ENCODE assay signal across 9 cellular contexts in genomic region chr14:50530358-50530757, GRCh38. TPM values are rescaled to one million over a fixed set of nuclear protein-coding genes. Genes with fewer than 3 reads are reported as not detected.
DNase-seq lines count a peak whose midpoint lies in the region; TF ChIP-seq lines count a peak whose summit lies in the region.
"Had no signal": no experiment of that assay in that cellular context is flagged by ENCODE, and none has a peak within 500 bp of the region (broad histone marks: within the 10 kb centered on the region; RNA-seq: fewer than 3 reads in every experiment).

No MANE protein-coding gene starts in this region.

- intact Hi-C loops in activated T-helper 2 cell treated with anti-CD3 and anti-CD28 coated beads, Interferon-gamma antibody, Interleukin-2, Interleukin-4, amounts not matched to agents 10 μg/mL and 5 μg/mL and 100 μg/mL, durations not matched to agents 14 hours and 24 hours and 36 hours (cut with micrococcal nuclease), result loop anchor here (5.0 kb wide), 2 partner anchors 413 to 678 kb away; partner anchors contain the start of genes NEMF and VCPKMT
- intact Hi-C loops in lower leg skin (cut with DNase I; ENCODE audit: low total_unique reads), result loop anchor here (5.0 kb wide), 1 partner anchor 208 kb away; no protein-coding TSS in a partner anchor

- H3K36me3 Mint-ChIP-seq in activated T-cell treated with anti-CD3 and anti-CD28 coated beads, Interleukin-2, amount 50 U/mL, for 24 hours (ENCODE audit: low read depth), result peaks cover 23% of the 10 kb centered on the region
- peaks cover 13% of the 10 kb centered on the region for H3K36me3 Mint-ChIP-seq in activated T-helper 2 cell treated with anti-CD3 and anti-CD28 coated beads, Interferon-gamma antibody, Interleukin-2, Interleukin-4, amounts not matched to agents 10 μg/mL and 5 μg/mL and 100 μg/mL, durations not matched to agents 14 hours and 24 hours and 36 hours (ENCODE audit: low read depth)

- no peak for TF ChIP-seq POLR2A in lower leg skin (IDR thresholded peaks at IDR 0.05)

- peaks cover 57% of the 10 kb centered on the region for H3K4me1 Mint-ChIP-seq in activated T-cell treated with anti-CD3 and anti-CD28 coated beads, Interleukin-2, amount 50 U/mL, for 24 hours (ENCODE audit: low read depth)
- peaks cover 33% of the 10 kb centered on the region for H3K4me1 Mint-ChIP-seq in activated T-helper 2 cell treated with anti-CD3 and anti-CD28 coated beads, Interferon-gamma antibody, Interleukin-2, Interleukin-4, amounts not matched to agents 10 μg/mL and 5 μg/mL and 100 μg/mL, durations not matched to agents 14 hours and 24 hours and 36 hours (ENCODE audit: low read depth)

- 14 to 24% methylated on average over 1 of the region's 1 CpG for WGBS in lower leg skin, 2 donors

- peak overlapping the region; percentile 84 for H3K27ac ChIP-seq in temporal lobe (ENCODE audit: low read depth, low read length)

- H3K27ac Mint-ChIP-seq in activated T-cell treated with anti-CD3 and anti-CD28 coated beads, Interleukin-2, amount 50 U/mL, for 24 hours, result no peak overlapping the region
- no peak overlapping the region for H3K27ac Mint-ChIP-seq in activated T-helper 2 cell treated with anti-CD3 and anti-CD28 coated beads, Interferon-gamma antibody, Interleukin-2, Interleukin-4, amounts not matched to agents 10 μg/mL and 5 μg/mL and 100 μg/mL, durations not matched to agents 14 hours and 24 hours and 36 hours

- no peaks in the 10 kb centered on the region for H3K9me3 ChIP-seq in iPS-18c (ENCODE audit: control insufficient read depth, insufficient read depth, low read length)

- no peak for DNase-seq in activated T-cell treated with anti-CD3 and anti-CD28 coated beads, Interleukin-2, amount 50 U/mL, for 24 hours
- no peak for DNase-seq in activated T-cell treated with anti-CD3 and anti-CD28 coated beads, Interleukin-2, amount 50 U/mL, for 48 hours
- no peak for DNase-seq in activated T-helper 2 cell treated with anti-CD3 and anti-CD28 coated beads, Interferon-gamma antibody, Interleukin-2, Interleukin-4, amounts not matched to agents 10 μg/mL and 5 μg/mL and 100 μg/mL, durations not matched to agents 14 hours and 24 hours and 36 hours (ENCODE audit: low spot score)
- DNase-seq in NCI-H2227 (lab: John Stamatoyannopoulos, UW; ENCODE audit: unreplicated experiment) (no peak), lower leg skin (ENCODE audit: low spot score in 2 of 2) (no peak), DMS153 treated with DMSO at 0.1 percent for 48 hours (lab: John Stamatoyannopoulos, UW; ENCODE audit: unreplicated experiment) (no peak)
- DNase-seq: NCI-H526 treated with DMSO at 0.1 percent for 48 hours had no signal

- H3K27me3 Mint-ChIP-seq in activated T-cell treated with anti-CD3 and anti-CD28 coated beads, Interleukin-2, amount 50 U/mL, for 24 hours, result no peaks in the 10 kb centered on the region
- peaks cover 16% of the 10 kb centered on the region for H3K27me3 Mint-ChIP-seq in activated T-helper 2 cell treated with anti-CD3 and anti-CD28 coated beads, Interferon-gamma antibody, Interleukin-2, Interleukin-4, amounts not matched to agents 10 μg/mL and 5 μg/mL and 100 μg/mL, durations not matched to agents 14 hours and 24 hours and 36 hours (ENCODE audit: low read depth)

- H3K4me3 Mint-ChIP-seq in activated T-cell treated with anti-CD3 and anti-CD28 coated beads, Interleukin-2, amount 50 U/mL, for 24 hours, result peak overlapping the region; percentile 88
- H3K4me3 Mint-ChIP-seq in activated T-helper 2 cell treated with anti-CD3 and anti-CD28 coated beads, Interferon-gamma antibody, Interleukin-2, Interleukin-4, amounts not matched to agents 10 μg/mL and 5 μg/mL and 100 μg/mL, durations not matched to agents 14 hours and 24 hours and 36 hours (ENCODE audit: low read depth), result peak overlapping the region; percentile 7

- no peaks in the 10 kb centered on the region for H3K9me3 Mint-ChIP-seq in activated T-cell treated with anti-CD3 and anti-CD28 coated beads, Interleukin-2, amount 50 U/mL, for 24 hours
- no peaks in the 10 kb centered on the region for H3K9me3 Mint-ChIP-seq in activated T-helper 2 cell treated with anti-CD3 and anti-CD28 coated beads, Interferon-gamma antibody, Interleukin-2, Interleukin-4, amounts not matched to agents 10 μg/mL and 5 μg/mL and 100 μg/mL, durations not matched to agents 14 hours and 24 hours and 36 hours

- H3K4me3 ChIP-seq in iPS-18c (ENCODE audit: insufficient read depth, low read depth, low read length), result peak overlapping the region; percentile 91; the same call in 1 of the 2 replicates
- no peak overlapping the region for H3K4me3 ChIP-seq in lower leg skin (ENCODE audit: low read depth, poor library complexity, severe bottlenecking)

- TF ChIP-seq CTCF in lower leg skin (IDR thresholded peaks at IDR 0.05), result no peak

RNA-seq across cellular contexts. Expression of gene MAP4K5, which starts 2.0 kb away (rescaled TPM):
- 21.0 and 23.1 TPM in 2 replicates for total RNA-seq in activated T-helper 2 cell treated with anti-CD3 and anti-CD28 coated beads, Interferon-gamma antibody, Interleukin-2, Interleukin-4, amounts not matched to agents 10 μg/mL and 5 μg/mL and 100 μg/mL, durations not matched to agents 14 hours and 24 hours and 36 hours
- 76.7 TPM for total RNA-seq in temporal lobe
- total RNA-seq in lower leg skin, result 100 to 1,000 TPM; 119 to 292 (median 218) TPM

RNA-seq across cellular contexts. Expression of gene ATL1, which starts 29.6 kb away (rescaled TPM):
- 1.3 and 2.1 TPM in 2 replicates for total RNA-seq in activated T-helper 2 cell treated with anti-CD3 and anti-CD28 coated beads, Interferon-gamma antibody, Interleukin-2, Interleukin-4, amounts not matched to agents 10 μg/mL and 5 μg/mL and 100 μg/mL, durations not matched to agents 14 hours and 24 hours and 36 hours
- total RNA-seq in temporal lobe (70.6 TPM), lower leg skin (10 to 100 TPM in 2 of 4 donors, 1 to 10 TPM in 2; 9.8 to 27.0 (median 15.8) TPM)
